1 cellular context compared by ENCODE assay signal in the genomic region with DNA sequence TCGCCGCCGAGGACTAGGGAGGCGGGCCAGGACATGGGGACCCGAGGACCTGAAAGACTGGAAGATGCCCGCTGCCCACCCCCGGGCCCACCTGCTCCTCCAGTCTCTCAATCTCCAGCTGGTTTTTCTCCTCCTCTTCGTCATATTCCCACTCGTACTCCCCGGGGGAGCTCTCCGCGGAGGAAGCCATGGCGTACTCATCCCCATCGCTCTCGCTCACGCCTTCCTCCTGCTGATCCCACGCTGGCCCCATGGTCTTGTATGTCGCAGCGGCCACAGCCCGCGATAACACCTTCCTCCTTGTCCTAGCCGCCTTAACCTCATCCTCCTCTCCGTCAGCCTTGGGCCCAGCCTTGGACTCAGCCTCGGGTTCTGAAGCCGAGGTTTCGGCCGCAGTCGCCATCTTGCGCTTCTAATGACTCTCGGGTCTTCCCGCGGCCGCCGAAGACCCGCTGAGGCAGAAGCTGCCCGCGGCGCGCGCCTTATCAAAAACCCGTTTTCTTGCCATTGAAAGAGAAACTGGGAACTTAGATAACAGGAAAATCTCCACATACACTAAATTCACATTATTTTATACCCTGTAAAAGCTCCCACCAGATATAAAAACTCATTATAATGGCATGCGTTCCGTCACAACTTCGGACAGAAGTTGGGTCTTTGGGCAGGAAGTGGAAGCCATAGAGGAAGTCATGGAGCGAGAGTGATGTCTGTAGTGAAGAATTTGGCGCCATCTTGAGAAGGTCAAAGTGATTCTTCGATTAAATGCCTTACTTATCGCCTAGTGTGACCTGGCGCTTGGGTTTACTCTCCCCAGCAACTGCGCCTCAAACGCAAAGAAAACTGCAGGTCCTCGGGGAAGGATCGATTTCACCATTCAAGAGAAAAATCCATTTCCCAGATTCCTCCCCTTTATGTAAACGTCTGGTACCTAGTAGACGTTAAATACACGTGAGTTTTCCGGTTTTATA.
TF ChIP-seq lines count a peak whose summit lies in the region.

A gene with protein sequence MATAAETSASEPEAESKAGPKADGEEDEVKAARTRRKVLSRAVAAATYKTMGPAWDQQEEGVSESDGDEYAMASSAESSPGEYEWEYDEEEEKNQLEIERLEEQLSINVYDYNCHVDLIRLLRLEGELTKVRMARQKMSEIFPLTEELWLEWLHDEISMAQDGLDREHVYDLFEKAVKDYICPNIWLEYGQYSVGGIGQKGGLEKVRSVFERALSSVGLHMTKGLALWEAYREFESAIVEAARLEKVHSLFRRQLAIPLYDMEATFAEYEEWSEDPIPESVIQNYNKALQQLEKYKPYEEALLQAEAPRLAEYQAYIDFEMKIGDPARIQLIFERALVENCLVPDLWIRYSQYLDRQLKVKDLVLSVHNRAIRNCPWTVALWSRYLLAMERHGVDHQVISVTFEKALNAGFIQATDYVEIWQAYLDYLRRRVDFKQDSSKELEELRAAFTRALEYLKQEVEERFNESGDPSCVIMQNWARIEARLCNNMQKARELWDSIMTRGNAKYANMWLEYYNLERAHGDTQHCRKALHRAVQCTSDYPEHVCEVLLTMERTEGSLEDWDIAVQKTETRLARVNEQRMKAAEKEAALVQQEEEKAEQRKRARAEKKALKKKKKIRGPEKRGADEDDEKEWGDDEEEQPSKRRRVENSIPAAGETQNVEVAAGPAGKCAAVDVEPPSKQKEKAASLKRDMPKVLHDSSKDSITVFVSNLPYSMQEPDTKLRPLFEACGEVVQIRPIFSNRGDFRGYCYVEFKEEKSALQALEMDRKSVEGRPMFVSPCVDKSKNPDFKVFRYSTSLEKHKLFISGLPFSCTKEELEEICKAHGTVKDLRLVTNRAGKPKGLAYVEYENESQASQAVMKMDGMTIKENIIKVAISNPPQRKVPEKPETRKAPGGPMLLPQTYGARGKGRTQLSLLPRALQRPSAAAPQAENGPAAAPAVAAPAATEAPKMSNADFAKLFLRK (minus strand): TSS at position 422 of the 968 bp plus-strand sequence. CDS start 19 bp downstream, at position 403.

TF ChIP-seq in GM12878, 131 proteins besides CTCF, POLR2A, EP300 and RAD21 (continued from another document and continues in another):
- TF ChIP-seq, protein P1, sequence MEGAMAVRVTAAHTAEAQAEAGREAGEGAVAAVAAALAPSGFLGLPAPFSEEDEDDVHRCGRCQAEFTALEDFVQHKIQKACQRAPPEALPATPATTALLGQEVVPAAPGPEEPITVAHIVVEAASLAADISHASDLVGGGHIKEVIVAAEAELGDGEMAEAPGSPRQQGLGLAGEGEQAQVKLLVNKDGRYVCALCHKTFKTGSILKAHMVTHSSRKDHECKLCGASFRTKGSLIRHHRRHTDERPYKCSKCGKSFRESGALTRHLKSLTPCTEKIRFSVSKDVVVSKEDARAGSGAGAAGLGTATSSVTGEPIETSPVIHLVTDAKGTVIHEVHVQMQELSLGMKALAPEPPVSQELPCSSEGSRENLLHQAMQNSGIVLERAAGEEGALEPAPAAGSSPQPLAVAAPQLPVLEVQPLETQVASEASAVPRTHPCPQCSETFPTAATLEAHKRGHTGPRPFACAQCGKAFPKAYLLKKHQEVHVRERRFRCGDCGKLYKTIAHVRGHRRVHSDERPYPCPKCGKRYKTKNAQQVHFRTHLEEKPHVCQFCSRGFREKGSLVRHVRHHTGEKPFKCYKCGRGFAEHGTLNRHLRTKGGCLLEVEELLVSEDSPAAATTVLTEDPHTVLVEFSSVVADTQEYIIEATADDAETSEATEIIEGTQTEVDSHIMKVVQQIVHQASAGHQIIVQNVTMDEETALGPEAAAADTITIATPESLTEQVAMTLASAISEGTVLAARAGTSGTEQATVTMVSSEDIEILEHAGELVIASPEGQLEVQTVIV (IDR thresholded peaks at IDR 0.05; ENCODE audit: borderline replicate concordance, partially characterized antibody): peak; percentile 8
- peak; percentile 96 for TF ChIP-seq TAF1 (IDR thresholded peaks at IDR 0.05; ENCODE audit: borderline replicate concordance, low read depth, low read length)
- no peak for TF ChIP-seq MEF2A (IDR thresholded peaks at IDR 0.05; ENCODE audit: insufficient read depth, low read depth, low read length)
- TF ChIP-seq ZNF622 (IDR thresholded peaks at IDR 0.05): no peak
- TF ChIP-seq SP1 (IDR thresholded peaks at IDR 0.05; ENCODE audit: low read depth, low read length): no peak
- no peak for TF ChIP-seq CEBPB (IDR thresholded peaks at IDR 0.05; ENCODE audit: borderline replicate concordance in 1 of 2, low read depth in 2 of 2, low read length in 2 of 2)
- TF ChIP-seq IKZF1 (conservative IDR thresholded peaks at IDR 0.05): peak; percentile 91
- peak; percentile 75 for TF ChIP-seq NBN (IDR thresholded peaks at IDR 0.05)
- TF ChIP-seq BHLHE40 (IDR thresholded peaks at IDR 0.05; ENCODE audit: borderline replicate concordance in 1 of 2, low read depth in 2 of 2, low read length in 1 of 2): 0 out of 4 replicates have a peak, but pooled peaks of 1 of the 2 experiments have one; percentile 17
- TF ChIP-seq MXI1 (IDR thresholded peaks at IDR 0.05; ENCODE audit: low read depth, low read length): peak; percentile 74
- TF ChIP-seq, protein P2, sequence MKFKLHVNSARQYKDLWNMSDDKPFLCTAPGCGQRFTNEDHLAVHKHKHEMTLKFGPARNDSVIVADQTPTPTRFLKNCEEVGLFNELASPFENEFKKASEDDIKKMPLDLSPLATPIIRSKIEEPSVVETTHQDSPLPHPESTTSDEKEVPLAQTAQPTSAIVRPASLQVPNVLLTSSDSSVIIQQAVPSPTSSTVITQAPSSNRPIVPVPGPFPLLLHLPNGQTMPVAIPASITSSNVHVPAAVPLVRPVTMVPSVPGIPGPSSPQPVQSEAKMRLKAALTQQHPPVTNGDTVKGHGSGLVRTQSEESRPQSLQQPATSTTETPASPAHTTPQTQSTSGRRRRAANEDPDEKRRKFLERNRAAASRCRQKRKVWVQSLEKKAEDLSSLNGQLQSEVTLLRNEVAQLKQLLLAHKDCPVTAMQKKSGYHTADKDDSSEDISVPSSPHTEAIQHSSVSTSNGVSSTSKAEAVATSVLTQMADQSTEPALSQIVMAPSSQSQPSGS (IDR thresholded peaks at IDR 0.05; ENCODE audit: low read length): no peak
- TF ChIP-seq, protein P3, sequence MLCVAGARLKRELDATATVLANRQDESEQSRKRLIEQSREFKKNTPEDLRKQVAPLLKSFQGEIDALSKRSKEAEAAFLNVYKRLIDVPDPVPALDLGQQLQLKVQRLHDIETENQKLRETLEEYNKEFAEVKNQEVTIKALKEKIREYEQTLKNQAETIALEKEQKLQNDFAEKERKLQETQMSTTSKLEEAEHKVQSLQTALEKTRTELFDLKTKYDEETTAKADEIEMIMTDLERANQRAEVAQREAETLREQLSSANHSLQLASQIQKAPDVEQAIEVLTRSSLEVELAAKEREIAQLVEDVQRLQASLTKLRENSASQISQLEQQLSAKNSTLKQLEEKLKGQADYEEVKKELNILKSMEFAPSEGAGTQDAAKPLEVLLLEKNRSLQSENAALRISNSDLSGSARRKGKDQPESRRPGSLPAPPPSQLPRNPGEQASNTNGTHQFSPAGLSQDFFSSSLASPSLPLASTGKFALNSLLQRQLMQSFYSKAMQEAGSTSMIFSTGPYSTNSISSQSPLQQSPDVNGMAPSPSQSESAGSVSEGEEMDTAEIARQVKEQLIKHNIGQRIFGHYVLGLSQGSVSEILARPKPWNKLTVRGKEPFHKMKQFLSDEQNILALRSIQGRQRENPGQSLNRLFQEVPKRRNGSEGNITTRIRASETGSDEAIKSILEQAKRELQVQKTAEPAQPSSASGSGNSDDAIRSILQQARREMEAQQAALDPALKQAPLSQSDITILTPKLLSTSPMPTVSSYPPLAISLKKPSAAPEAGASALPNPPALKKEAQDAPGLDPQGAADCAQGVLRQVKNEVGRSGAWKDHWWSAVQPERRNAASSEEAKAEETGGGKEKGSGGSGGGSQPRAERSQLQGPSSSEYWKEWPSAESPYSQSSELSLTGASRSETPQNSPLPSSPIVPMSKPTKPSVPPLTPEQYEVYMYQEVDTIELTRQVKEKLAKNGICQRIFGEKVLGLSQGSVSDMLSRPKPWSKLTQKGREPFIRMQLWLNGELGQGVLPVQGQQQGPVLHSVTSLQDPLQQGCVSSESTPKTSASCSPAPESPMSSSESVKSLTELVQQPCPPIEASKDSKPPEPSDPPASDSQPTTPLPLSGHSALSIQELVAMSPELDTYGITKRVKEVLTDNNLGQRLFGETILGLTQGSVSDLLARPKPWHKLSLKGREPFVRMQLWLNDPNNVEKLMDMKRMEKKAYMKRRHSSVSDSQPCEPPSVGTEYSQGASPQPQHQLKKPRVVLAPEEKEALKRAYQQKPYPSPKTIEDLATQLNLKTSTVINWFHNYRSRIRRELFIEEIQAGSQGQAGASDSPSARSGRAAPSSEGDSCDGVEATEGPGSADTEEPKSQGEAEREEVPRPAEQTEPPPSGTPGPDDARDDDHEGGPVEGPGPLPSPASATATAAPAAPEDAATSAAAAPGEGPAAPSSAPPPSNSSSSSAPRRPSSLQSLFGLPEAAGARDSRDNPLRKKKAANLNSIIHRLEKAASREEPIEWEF (IDR thresholded peaks at IDR 0.05; ENCODE audit: insufficient replicate concordance, low read depth, low read length): peak; percentile 78
- no peak for TF ChIP-seq NR2C2 (IDR thresholded peaks at IDR 0.05; ENCODE audit: borderline replicate concordance, control insufficient read depth, insufficient read length, low read depth)
- TF ChIP-seq GATAD2B (conservative IDR thresholded peaks at IDR 0.05; ENCODE audit: low read depth): 0 out of 2 replicates have a peak, but pooled peaks have one; percentile 15
- TF ChIP-seq BMI1 (IDR thresholded peaks at IDR 0.05; ENCODE audit: borderline replicate concordance): no peak
- TF ChIP-seq, protein P4, sequence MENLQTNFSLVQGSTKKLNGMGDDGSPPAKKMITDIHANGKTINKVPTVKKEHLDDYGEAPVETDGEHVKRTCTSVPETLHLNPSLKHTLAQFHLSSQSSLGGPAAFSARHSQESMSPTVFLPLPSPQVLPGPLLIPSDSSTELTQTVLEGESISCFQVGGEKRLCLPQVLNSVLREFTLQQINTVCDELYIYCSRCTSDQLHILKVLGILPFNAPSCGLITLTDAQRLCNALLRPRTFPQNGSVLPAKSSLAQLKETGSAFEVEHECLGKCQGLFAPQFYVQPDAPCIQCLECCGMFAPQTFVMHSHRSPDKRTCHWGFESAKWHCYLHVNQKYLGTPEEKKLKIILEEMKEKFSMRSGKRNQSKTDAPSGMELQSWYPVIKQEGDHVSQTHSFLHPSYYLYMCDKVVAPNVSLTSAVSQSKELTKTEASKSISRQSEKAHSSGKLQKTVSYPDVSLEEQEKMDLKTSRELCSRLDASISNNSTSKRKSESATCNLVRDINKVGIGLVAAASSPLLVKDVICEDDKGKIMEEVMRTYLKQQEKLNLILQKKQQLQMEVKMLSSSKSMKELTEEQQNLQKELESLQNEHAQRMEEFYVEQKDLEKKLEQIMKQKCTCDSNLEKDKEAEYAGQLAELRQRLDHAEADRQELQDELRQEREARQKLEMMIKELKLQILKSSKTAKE (IDR thresholded peaks at IDR 0.05; ENCODE audit: low read depth, poor library complexity, severe bottlenecking): peak; percentile 85
- no peak for TF ChIP-seq NFYA (IDR thresholded peaks at IDR 0.05; ENCODE audit: borderline replicate concordance, low read depth, low read length)
- TF ChIP-seq, protein P5, sequence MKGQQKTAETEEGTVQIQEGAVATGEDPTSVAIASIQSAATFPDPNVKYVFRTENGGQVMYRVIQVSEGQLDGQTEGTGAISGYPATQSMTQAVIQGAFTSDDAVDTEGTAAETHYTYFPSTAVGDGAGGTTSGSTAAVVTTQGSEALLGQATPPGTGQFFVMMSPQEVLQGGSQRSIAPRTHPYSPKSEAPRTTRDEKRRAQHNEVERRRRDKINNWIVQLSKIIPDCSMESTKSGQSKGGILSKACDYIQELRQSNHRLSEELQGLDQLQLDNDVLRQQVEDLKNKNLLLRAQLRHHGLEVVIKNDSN (IDR thresholded peaks at IDR 0.05; ENCODE audit: borderline replicate concordance, extremely low read length, insufficient read depth, low read depth, low read length): no peak
- TF ChIP-seq ZZZ3 (IDR thresholded peaks at IDR 0.05; ENCODE audit: control insufficient read depth, insufficient read length, low read depth): no peak
- TF ChIP-seq, protein P6, sequence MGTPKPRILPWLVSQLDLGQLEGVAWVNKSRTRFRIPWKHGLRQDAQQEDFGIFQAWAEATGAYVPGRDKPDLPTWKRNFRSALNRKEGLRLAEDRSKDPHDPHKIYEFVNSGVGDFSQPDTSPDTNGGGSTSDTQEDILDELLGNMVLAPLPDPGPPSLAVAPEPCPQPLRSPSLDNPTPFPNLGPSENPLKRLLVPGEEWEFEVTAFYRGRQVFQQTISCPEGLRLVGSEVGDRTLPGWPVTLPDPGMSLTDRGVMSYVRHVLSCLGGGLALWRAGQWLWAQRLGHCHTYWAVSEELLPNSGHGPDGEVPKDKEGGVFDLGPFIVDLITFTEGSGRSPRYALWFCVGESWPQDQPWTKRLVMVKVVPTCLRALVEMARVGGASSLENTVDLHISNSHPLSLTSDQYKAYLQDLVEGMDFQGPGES (IDR thresholded peaks at IDR 0.05): no peak
- TF ChIP-seq MYC (IDR thresholded peaks at IDR 0.05; ENCODE audit: insufficient read depth, insufficient read length, insufficient replicate concordance, low read length, severe bottlenecking): peak; percentile 76
- no peak for TF ChIP-seq CHD1 (IDR thresholded peaks at IDR 0.05; ENCODE audit: low read depth, low read length)
- no peak for TF ChIP-seq EED (IDR thresholded peaks at IDR 0.05; ENCODE audit: low read depth)
- peak; percentile 47; the same call in 1 of the 2 replicates for TF ChIP-seq ASH2L (IDR thresholded peaks at IDR 0.05; ENCODE audit: borderline replicate concordance, low read depth)
- TF ChIP-seq MTA3 (IDR thresholded peaks at IDR 0.05; ENCODE audit: borderline replicate concordance, low read length): no peak
- TF ChIP-seq NFIC (IDR thresholded peaks at IDR 0.05; ENCODE audit: low read depth, low read length): no peak
- TF ChIP-seq, protein P7, sequence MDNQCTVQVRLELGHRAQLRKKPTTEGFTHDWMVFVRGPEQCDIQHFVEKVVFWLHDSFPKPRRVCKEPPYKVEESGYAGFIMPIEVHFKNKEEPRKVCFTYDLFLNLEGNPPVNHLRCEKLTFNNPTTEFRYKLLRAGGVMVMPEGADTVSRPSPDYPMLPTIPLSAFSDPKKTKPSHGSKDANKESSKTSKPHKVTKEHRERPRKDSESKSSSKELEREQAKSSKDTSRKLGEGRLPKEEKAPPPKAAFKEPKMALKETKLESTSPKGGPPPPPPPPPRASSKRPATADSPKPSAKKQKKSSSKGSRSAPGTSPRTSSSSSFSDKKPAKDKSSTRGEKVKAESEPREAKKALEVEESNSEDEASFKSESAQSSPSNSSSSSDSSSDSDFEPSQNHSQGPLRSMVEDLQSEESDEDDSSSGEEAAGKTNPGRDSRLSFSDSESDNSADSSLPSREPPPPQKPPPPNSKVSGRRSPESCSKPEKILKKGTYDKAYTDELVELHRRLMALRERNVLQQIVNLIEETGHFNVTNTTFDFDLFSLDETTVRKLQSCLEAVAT (IDR thresholded peaks at IDR 0.05): peak; percentile 85
- peak in 1 of 2 experiments; percentile 10; a peak in 1 of 4 replicates for TF ChIP-seq IKZF2 (IDR thresholded peaks at IDR 0.05)
- TF ChIP-seq SUPT20H (IDR thresholded peaks at IDR 0.05; ENCODE audit: borderline replicate concordance, control insufficient read depth, low read depth, low read length): no peak
- peak; percentile 85 for TF ChIP-seq HCFC1 (IDR thresholded peaks at IDR 0.05; ENCODE audit: low read length)
- TF ChIP-seq YY1 (IDR thresholded peaks at IDR 0.05; ENCODE audit: low read depth, low read length): peak; percentile 98
- no peak for TF ChIP-seq POU2F2 (IDR thresholded peaks at IDR 0.05; ENCODE audit: borderline replicate concordance, low read depth, low read length)
